In genomic region chr9:120505186-120505585, GRCh38 we compare ENCODE assay signal across 1 cellular context.
TF ChIP-seq lines count a peak whose summit lies in the region.

No MANE protein-coding gene starts in this region.

TF ChIP-seq in GM23338, 12 proteins besides CTCF, POLR2A, EP300 and RAD21 (continued from another document):
- TF ChIP-seq ZNF462 (CRISPR knock-in tag; IDR thresholded peaks at IDR 0.05) (no peak), EZH2phosphoT487 (IDR thresholded peaks at IDR 0.05; ENCODE audit: unreplicated experiment) (no peak), ZNF331 (CRISPR knock-in tag; IDR thresholded peaks at IDR 0.05; ENCODE audit: low read depth) (no peak), NANOG (IDR thresholded peaks at IDR 0.05; ENCODE audit: borderline replicate concordance) (no peak)
